ENCODE assay signal across 9 cellular contexts in genomic region chr9:79233542-79233941, GRCh38.
DNase-seq lines count a peak whose midpoint lies in the region; ATAC-seq and TF ChIP-seq lines count a peak whose summit lies in the region.
"Had no signal": no experiment of that assay in that cellular context is flagged by ENCODE, and none has a peak within 500 bp of the region (broad histone marks: within the 10 kb centered on the region; RNA-seq: fewer than 3 reads in every experiment).

No MANE protein-coding gene starts in this region.

- intact Hi-C loops in stomach (cut with DNase I; ENCODE audit: low total_unique reads): no loop called here

- TF ChIP-seq EP300 in stomach (IDR thresholded peaks at IDR 0.05): no peak

- TF ChIP-seq POLR2A in stomach (IDR thresholded peaks at IDR 0.05): no peak

- H3K4me3 ChIP-seq in AG09309 (ENCODE audit: control insufficient read depth, low read depth, low read length) (no peak overlapping the region), stomach (no peak overlapping the region)

- 79 to 94% (median 90%) methylated on average over 2 of the region's 2 CpGs for WGBS in stomach, 5 donors

- ATAC-seq in GM18909 (IDR thresholded peaks at IDR 0.05; ENCODE audit: poor library complexity, unreplicated experiment): peak; percentile 76
- peak; percentile 64 for ATAC-seq in esophagus mucosa

- H3K27ac ChIP-seq in stomach: no peak overlapping the region
- H3K27ac ChIP-seq: neutrophil had no signal

- DNase-seq in AG09309 (ENCODE audit: low read depth): no peak
- DNase-seq in G401 (ENCODE audit: low spot score): no peak
- DNase-seq in stomach: no peak
- no peak for DNase-seq in cerebellum (ENCODE audit: low spot score)
- no peak for DNase-seq in KG1 (lab: John Stamatoyannopoulos, UW)

- no peaks in the 10 kb centered on the region for H3K27me3 ChIP-seq in stomach
- H3K27me3 ChIP-seq: neutrophil had no signal

- H3K9me3 ChIP-seq in stomach: peaks cover 0 to 7% (median 0%) of the 10 kb centered on the region in 4 donors
- H3K9me3 ChIP-seq: neutrophil had no signal

- no peaks in the 10 kb centered on the region for H3K36me3 ChIP-seq in stomach
- H3K36me3 ChIP-seq: neutrophil had no signal

- no peaks in the 10 kb centered on the region for H3K4me1 ChIP-seq in stomach

- in situ Hi-C loops in G401 (cut with HindIII; ENCODE audit: low sequenced_read_pairs): no loop called here

- TF ChIP-seq CTCF in AG09309 (IDR thresholded peaks at IDR 0.05; ENCODE audit: control insufficient read depth, insufficient read depth, low read depth, low read length, missing control alignments) (peak; percentile 47), LNCAP (IDR thresholded peaks at IDR 0.05) (peak; percentile 50), stomach (IDR thresholded peaks at IDR 0.05) (peak in 3 of 7 experiments; percentile 6 to 26 (median 21))
